8 cellular contexts compared by ENCODE assay signal in genomic region chr9:92141144-92142129, GRCh38.
DNase-seq lines count a peak whose midpoint lies in the region; ATAC-seq and TF ChIP-seq lines count a peak whose summit lies in the region.

No MANE protein-coding gene starts in this region.

- H3K79me2 ChIP-seq in parathyroid adenoma: no peaks in the 10 kb centered on the region

- peak overlapping the region; percentile 52 for H2AFZ ChIP-seq in parathyroid adenoma

- H3K4me1 ChIP-seq in parathyroid adenoma: no peaks in the 10 kb centered on the region

- H3K9me3 ChIP-seq in parathyroid adenoma (ENCODE audit: control insufficient read depth, low read length): no peaks in the 10 kb centered on the region

- H3K4me3 ChIP-seq in foreskin fibroblast (ENCODE audit: low read depth in 1 of 2, low read length in 2 of 2) (peak overlapping the region; percentile 49 to 54), parathyroid adenoma (ENCODE audit: low read depth, low read length) (peak overlapping the region; percentile 36)

- H3K36me3 ChIP-seq in parathyroid adenoma (ENCODE audit: control insufficient read depth, insufficient read depth, low read length): no peaks in the 10 kb centered on the region

- TF ChIP-seq CTCF in foreskin fibroblast (IDR thresholded peaks at IDR 0.05; ENCODE audit: low read depth, low read length): no peak
- no peak for TF ChIP-seq CTCF in parathyroid adenoma (IDR thresholded peaks at IDR 0.05)

- DNase-seq in NCI-H2081 (lab: John Stamatoyannopoulos, UW) (peak; percentile 19 to 33), NCI-H2081 treated with DMSO at 0.1 percent for 48 hours (lab: John Stamatoyannopoulos, UW) (no peak), foreskin fibroblast (peak; percentile 24 to 67), SKM-1 treated with dmso at 0.1 percent for 144 hours (lab: John Stamatoyannopoulos, UW; ENCODE audit: unreplicated experiment) (no peak)
- DNase-seq in stimulated activated CD4-positive, alpha-beta T cell treated with anti-CD3 and anti-CD28 coated beads, Interleukin-1b, Interleukin-23, amount 100 ng/mL, for 48 hours: no peak
- DNase-seq in activated effector memory CD4-positive, alpha-beta T cell treated with Interleukin-2 at 50 U/mL for 16 hours: no peak

- H3K27me3 ChIP-seq in parathyroid adenoma (ENCODE audit: control insufficient read depth, insufficient read depth, low read length): no peaks in the 10 kb centered on the region

- peak; percentile 34 for ATAC-seq in SK-N-SH treated with all-trans-retinoic acid at 6 μM for 48 hours

- no peak overlapping the region for H3K27ac ChIP-seq in parathyroid adenoma

- no peak overlapping the region for H3K9ac ChIP-seq in parathyroid adenoma

- H3K4me2 ChIP-seq in parathyroid adenoma (ENCODE audit: low read length): peak overlapping the region; percentile 74

TF ChIP-seq in SK-N-SH treated with all-trans-retinoic acid at 6 μM for 48 hours, 23 proteins besides CTCF, POLR2A, EP300 and RAD21:
- TF ChIP-seq CSDC2 (CRISPR knock-in tag; IDR thresholded peaks at IDR 0.05): peak; percentile 50; the same call in 1 of the 2 replicates
- TF ChIP-seq ZNF8 (CRISPR knock-in tag; IDR thresholded peaks at IDR 0.05): no peak

Comparison
In these comparisons a context has a peak if more than half of its experiments do, and no peak if none do; other contexts are left out.
1. DNase-seq: peak in NCI-H2081 (2 of 2) and foreskin fibroblast (2 of 2); none in NCI-H2081 treated with DMSO at 0.1 percent for 48 hours (single experiment), stimulated activated CD4-positive, alpha-beta T cell treated with anti-CD3 and anti-CD28 coated beads, Interleukin-1b, Interleukin-23, amount 100 ng/mL, for 48 hours (single experiment), SKM-1 treated with dmso at 0.1 percent for 144 hours (single experiment) and activated effector memory CD4-positive, alpha-beta T cell treated with Interleukin-2 at 50 U/mL for 16 hours (single experiment).